1 cellular context compared by ENCODE assay signal in the genomic region with DNA sequence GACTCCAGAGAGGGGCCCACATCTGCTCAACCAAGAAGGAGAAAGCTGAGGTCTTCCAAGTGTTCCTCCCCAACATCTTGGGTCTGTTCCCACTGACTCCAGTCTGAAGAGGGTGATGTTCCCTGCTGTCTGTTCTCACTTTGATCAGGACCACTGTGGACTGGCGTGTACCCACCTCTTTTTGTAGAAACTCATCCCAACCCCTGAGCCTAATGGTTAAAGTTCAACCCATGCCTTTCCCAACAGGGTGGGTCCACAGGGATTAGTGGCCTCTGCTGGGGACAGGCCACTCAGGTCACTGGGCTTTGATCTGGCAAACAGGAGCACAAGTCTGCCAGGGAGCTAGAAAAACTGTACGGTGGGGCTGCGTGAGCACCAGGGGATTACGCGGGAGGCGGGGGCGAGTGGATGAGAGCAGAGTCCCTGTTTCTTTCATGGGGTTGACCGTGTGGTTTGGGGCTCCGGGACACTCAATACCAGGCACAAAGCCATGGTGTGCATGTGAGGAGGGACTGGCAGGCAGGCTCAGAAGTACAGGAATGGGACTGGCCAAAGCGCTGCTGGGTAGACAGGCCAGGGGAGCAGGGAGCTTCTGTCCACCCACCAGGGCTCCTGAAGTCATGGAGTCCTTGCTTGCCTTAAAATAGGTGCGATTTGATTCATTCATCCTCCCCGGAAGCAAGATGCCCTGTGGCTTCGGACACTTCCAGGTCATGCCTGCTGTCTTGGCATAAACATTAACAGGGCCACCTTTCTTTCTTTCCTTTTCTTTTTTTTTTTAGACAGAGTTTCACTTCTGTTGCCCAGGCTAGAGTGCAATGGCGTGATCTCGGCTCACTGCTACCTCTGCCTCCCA.
TF ChIP-seq lines count a peak whose summit lies in the region.

CA5A (minus strand) TSS at position 155 of the 856 bp plus-strand sequence; CDS start at position 76, 79 bp downstream.

TF ChIP-seq in HepG2, 621 proteins besides CTCF, POLR2A, EP300 and RAD21 (continued from another document and continues in another):
- TF ChIP-seq, protein P1, sequence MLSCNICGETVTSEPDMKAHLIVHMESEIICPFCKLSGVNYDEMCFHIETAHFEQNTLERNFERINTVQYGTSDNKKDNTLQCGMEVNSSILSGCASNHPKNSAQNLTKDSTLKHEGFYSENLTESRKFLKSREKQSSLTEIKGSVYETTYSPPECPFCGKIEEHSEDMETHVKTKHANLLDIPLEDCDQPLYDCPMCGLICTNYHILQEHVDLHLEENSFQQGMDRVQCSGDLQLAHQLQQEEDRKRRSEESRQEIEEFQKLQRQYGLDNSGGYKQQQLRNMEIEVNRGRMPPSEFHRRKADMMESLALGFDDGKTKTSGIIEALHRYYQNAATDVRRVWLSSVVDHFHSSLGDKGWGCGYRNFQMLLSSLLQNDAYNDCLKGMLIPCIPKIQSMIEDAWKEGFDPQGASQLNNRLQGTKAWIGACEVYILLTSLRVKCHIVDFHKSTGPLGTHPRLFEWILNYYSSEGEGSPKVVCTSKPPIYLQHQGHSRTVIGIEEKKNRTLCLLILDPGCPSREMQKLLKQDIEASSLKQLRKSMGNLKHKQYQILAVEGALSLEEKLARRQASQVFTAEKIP (CRISPR knock-in tag; IDR thresholded peaks at IDR 0.05; ENCODE audit: borderline replicate concordance), result no peak
- no peak for TF ChIP-seq FOXA1 (IDR thresholded peaks at IDR 0.05)
- peak; percentile 59; the same call in 1 of the 2 replicates for TF ChIP-seq FOXA1 (CRISPR knock-in tag; IDR thresholded peaks at IDR 0.05)
- TF ChIP-seq ZBTB10 (CRISPR knock-in tag; IDR thresholded peaks at IDR 0.05; ENCODE audit: borderline replicate concordance), result 0 out of 2 replicates have a peak, but pooled peaks have one; percentile 5
- no peak; the same call in 1 of the 2 replicates for TF ChIP-seq ZNF225 (CRISPR knock-in tag; IDR thresholded peaks at IDR 0.05)
- TF ChIP-seq KDM6A (CRISPR knock-in tag; IDR thresholded peaks at IDR 0.05; ENCODE audit: low read depth), result peak; percentile 99
- TF ChIP-seq, protein P2, sequence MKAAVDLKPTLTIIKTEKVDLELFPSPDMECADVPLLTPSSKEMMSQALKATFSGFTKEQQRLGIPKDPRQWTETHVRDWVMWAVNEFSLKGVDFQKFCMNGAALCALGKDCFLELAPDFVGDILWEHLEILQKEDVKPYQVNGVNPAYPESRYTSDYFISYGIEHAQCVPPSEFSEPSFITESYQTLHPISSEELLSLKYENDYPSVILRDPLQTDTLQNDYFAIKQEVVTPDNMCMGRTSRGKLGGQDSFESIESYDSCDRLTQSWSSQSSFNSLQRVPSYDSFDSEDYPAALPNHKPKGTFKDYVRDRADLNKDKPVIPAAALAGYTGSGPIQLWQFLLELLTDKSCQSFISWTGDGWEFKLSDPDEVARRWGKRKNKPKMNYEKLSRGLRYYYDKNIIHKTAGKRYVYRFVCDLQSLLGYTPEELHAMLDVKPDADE (CRISPR knock-in tag; IDR thresholded peaks at IDR 0.05), result no peak
- peak; percentile 61 for TF ChIP-seq RBFOX2 (IDR thresholded peaks at IDR 0.05; ENCODE audit: low read depth, low read length)
- TF ChIP-seq HNF4G (IDR thresholded peaks at IDR 0.05; ENCODE audit: borderline replicate concordance, low read depth, low read length), result peak; percentile 96
- peak; percentile 98; the same call in 1 of the 2 replicates for TF ChIP-seq HNF4G (CRISPR knock-in tag; IDR thresholded peaks at IDR 0.05; ENCODE audit: borderline replicate concordance, low read depth)
- TF ChIP-seq ERF (CRISPR knock-in tag; IDR thresholded peaks at IDR 0.05), result peak; percentile 98
- no peak; the same call in 1 of the 2 replicates for TF ChIP-seq PAF1 (CRISPR knock-in tag; IDR thresholded peaks at IDR 0.05)
- TF ChIP-seq TGIF2 (CRISPR knock-in tag; IDR thresholded peaks at IDR 0.05), result peak; percentile 89
- peak; percentile 77 for TF ChIP-seq ZBTB7A (CRISPR knock-in tag; IDR thresholded peaks at IDR 0.05)
- peak; percentile 80; the same call in 1 of the 2 replicates for TF ChIP-seq ZNF546 (CRISPR knock-in tag; conservative IDR thresholded peaks at IDR 0.05)
- TF ChIP-seq, protein P3, sequence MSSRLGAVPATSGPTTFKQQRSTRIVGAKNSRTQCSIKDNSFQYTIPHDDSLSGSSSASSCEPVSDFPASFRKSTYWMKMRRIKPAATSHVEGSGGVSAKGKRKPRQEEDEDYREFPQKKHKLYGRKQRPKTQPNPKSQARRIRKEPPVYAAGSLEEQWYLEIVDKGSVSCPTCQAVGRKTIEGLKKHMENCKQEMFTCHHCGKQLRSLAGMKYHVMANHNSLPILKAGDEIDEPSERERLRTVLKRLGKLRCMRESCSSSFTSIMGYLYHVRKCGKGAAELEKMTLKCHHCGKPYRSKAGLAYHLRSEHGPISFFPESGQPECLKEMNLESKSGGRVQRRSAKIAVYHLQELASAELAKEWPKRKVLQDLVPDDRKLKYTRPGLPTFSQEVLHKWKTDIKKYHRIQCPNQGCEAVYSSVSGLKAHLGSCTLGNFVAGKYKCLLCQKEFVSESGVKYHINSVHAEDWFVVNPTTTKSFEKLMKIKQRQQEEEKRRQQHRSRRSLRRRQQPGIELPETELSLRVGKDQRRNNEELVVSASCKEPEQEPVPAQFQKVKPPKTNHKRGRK (CRISPR knock-in tag; IDR thresholded peaks at IDR 0.05), result 0 out of 2 replicates have a peak, but pooled peaks have one; percentile 9
- TF ChIP-seq, protein P4, sequence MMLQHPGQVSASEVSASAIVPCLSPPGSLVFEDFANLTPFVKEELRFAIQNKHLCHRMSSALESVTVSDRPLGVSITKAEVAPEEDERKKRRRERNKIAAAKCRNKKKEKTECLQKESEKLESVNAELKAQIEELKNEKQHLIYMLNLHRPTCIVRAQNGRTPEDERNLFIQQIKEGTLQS (CRISPR knock-in tag; IDR thresholded peaks at IDR 0.05), result no peak; the same call in 1 of the 2 replicates
- peak; percentile 92 for TF ChIP-seq SP5 (CRISPR knock-in tag; IDR thresholded peaks at IDR 0.05; ENCODE audit: borderline replicate concordance, low read depth)
- TF ChIP-seq, protein P5, sequence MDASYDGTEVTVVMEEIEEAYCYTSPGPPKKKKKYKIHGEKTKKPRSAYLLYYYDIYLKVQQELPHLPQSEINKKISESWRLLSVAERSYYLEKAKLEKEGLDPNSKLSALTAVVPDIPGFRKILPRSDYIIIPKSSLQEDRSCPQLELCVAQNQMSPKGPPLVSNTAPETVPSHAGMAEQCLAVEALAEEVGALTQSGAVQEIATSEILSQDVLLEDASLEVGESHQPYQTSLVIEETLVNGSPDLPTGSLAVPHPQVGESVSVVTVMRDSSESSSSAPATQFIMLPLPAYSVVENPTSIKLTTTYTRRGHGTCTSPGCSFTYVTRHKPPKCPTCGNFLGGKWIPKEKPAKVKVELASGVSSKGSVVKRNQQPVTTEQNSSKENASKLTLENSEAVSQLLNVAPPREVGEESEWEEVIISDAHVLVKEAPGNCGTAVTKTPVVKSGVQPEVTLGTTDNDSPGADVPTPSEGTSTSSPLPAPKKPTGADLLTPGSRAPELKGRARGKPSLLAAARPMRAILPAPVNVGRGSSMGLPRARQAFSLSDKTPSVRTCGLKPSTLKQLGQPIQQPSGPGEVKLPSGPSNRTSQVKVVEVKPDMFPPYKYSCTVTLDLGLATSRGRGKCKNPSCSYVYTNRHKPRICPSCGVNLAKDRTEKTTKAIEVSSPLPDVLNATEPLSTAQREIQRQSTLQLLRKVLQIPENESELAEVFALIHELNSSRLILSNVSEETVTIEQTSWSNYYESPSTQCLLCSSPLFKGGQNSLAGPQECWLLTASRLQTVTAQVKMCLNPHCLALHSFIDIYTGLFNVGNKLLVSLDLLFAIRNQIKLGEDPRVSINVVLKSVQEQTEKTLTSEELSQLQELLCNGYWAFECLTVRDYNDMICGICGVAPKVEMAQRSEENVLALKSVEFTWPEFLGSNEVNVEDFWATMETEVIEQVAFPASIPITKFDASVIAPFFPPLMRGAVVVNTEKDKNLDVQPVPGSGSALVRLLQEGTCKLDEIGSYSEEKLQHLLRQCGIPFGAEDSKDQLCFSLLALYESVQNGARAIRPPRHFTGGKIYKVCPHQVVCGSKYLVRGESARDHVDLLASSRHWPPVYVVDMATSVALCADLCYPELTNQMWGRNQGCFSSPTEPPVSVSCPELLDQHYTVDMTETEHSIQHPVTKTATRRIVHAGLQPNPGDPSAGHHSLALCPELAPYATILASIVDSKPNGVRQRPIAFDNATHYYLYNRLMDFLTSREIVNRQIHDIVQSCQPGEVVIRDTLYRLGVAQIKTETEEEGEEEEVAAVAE (CRISPR knock-in tag; IDR thresholded peaks at IDR 0.05; ENCODE audit: borderline replicate concordance), result peak; percentile 84
- peak; percentile 80; the same call in 1 of the 2 replicates for TF ChIP-seq TMF1 (CRISPR knock-in tag; IDR thresholded peaks at IDR 0.05; ENCODE audit: low read depth)
- TF ChIP-seq ZNF350 (CRISPR knock-in tag; IDR thresholded peaks at IDR 0.05; ENCODE audit: borderline replicate concordance, low read depth), result peak; percentile 95
- no peak for TF ChIP-seq BCLAF1 (IDR thresholded peaks at IDR 0.05)
- peak; percentile 85; the same call in 1 of the 2 replicates for TF ChIP-seq ZNF709 (CRISPR knock-in tag; IDR thresholded peaks at IDR 0.05)
- TF ChIP-seq ZNF12 (CRISPR knock-in tag; IDR thresholded peaks at IDR 0.05), result peak; percentile 9; the same call in 1 of the 2 replicates
- peak; percentile 89 for TF ChIP-seq KLF11 (CRISPR knock-in tag; IDR thresholded peaks at IDR 0.05)
- TF ChIP-seq ZFP1 (CRISPR knock-in tag; IDR thresholded peaks at IDR 0.05), result peak; percentile 94; the same call in 1 of the 2 replicates
- TF ChIP-seq ZNF552 (CRISPR knock-in tag; IDR thresholded peaks at IDR 0.05; ENCODE audit: borderline replicate concordance), result peak; percentile 77
- no peak for TF ChIP-seq THYN1 (CRISPR knock-in tag; IDR thresholded peaks at IDR 0.05; ENCODE audit: borderline replicate concordance, low read depth)
- TF ChIP-seq ZNF839 (CRISPR knock-in tag; IDR thresholded peaks at IDR 0.05; ENCODE audit: borderline replicate concordance), result no peak
- TF ChIP-seq CBFB (CRISPR knock-in tag; IDR thresholded peaks at IDR 0.05), result peak; percentile 32; the same call in 1 of the 2 replicates
- TF ChIP-seq ZNF710 (CRISPR knock-in tag; IDR thresholded peaks at IDR 0.05; ENCODE audit: borderline replicate concordance), result peak; percentile 90; the same call in 1 of the 2 replicates
- peak; percentile 18; the same call in 1 of the 2 replicates for TF ChIP-seq NAIF1 (CRISPR knock-in tag; IDR thresholded peaks at IDR 0.05; ENCODE audit: borderline replicate concordance)
- TF ChIP-seq HOXD1 (CRISPR knock-in tag; IDR thresholded peaks at IDR 0.05), result peak; percentile 76; the same call in 1 of the 2 replicates
- peak; percentile 80; the same call in 1 of the 2 replicates for TF ChIP-seq NCOA1 (CRISPR knock-in tag; IDR thresholded peaks at IDR 0.05)
- TF ChIP-seq KMT2B (CRISPR knock-in tag; IDR thresholded peaks at IDR 0.05), result peak; percentile 68
- TF ChIP-seq SMAD3 (CRISPR knock-in tag; IDR thresholded peaks at IDR 0.05), result peak; percentile 72; the same call in 1 of the 2 replicates
- 0 out of 2 replicates have a peak, but pooled peaks have one; percentile 60 for TF ChIP-seq ZNF138 (CRISPR knock-in tag; IDR thresholded peaks at IDR 0.05; ENCODE audit: low read depth)
